Comparison of ENCODE assay signal across 1 cellular context in genomic region chr2:39778775-39779751, GRCh38.
A peak's percentile ranks its signal among the peaks of the same experiment; 100 is the strongest.
TF ChIP-seq lines count a peak whose summit lies in the region.

Gene THUMPD2, minus strand, starts transcription at chr2:39779258. Its CDS starts 19 bp downstream, at chr2:39779239.

TF ChIP-seq in K562, 482 proteins besides CTCF, POLR2A, EP300 and RAD21 (continued from another document and continues in another):
- no peak for TF ChIP-seq FOXA1 (IDR thresholded peaks at IDR 0.05; ENCODE audit: borderline replicate concordance)
- TF ChIP-seq ZBTB43 (CRISPR knock-in tag; IDR thresholded peaks at IDR 0.05), result no peak
- no peak for TF ChIP-seq ZNF668 (CRISPR knock-in tag; IDR thresholded peaks at IDR 0.05)
- TF ChIP-seq NUFIP1 (IDR thresholded peaks at IDR 0.05; ENCODE audit: partially characterized antibody), result no peak
- no peak for TF ChIP-seq GATAD2B (IDR thresholded peaks at IDR 0.05; ENCODE audit: borderline replicate concordance)
- no peak for TF ChIP-seq ZNF740 (CRISPR knock-in tag; IDR thresholded peaks at IDR 0.05)
- TF ChIP-seq ZNF740 (tag; IDR thresholded peaks at IDR 0.05), result no peak
- TF ChIP-seq ZNF551 (CRISPR knock-in tag; IDR thresholded peaks at IDR 0.05), result no peak
- TF ChIP-seq ETS2 (tag; IDR thresholded peaks at IDR 0.05; ENCODE audit: borderline replicate concordance, poor library complexity, severe bottlenecking), result no peak
- no peak for TF ChIP-seq ZFP30 (CRISPR knock-in tag; IDR thresholded peaks at IDR 0.05; ENCODE audit: borderline replicate concordance)
- no peak for TF ChIP-seq HDAC6 (IDR thresholded peaks at IDR 0.05; ENCODE audit: low read depth, low read length)
- TF ChIP-seq HNRNPL (IDR thresholded peaks at IDR 0.05; ENCODE audit: low read depth, low read length), result peak; percentile 51; the same call in 1 of the 2 replicates
- no peak for TF ChIP-seq ZNF407 (IDR thresholded peaks at IDR 0.05; ENCODE audit: low read depth)
- no peak for TF ChIP-seq HDAC3 (IDR thresholded peaks at IDR 0.05; ENCODE audit: borderline replicate concordance, partially characterized antibody)
- no peak for TF ChIP-seq HCFC1 (IDR thresholded peaks at IDR 0.05; ENCODE audit: low read depth, low read length)
- 0 out of 2 replicates have a peak, but pooled peaks have one; percentile 40 for TF ChIP-seq ZNF175 (CRISPR knock-in tag; IDR thresholded peaks at IDR 0.05; ENCODE audit: low read depth)
- no peak; the same call in 1 of the 2 replicates for TF ChIP-seq CREB3L1 (IDR thresholded peaks at IDR 0.05; ENCODE audit: borderline replicate concordance, low read depth)
- no peak for TF ChIP-seq ZC3H4 (CRISPR knock-in tag; IDR thresholded peaks at IDR 0.05; ENCODE audit: borderline replicate concordance)
- TF ChIP-seq ZNF780A (CRISPR knock-in tag; IDR thresholded peaks at IDR 0.05), result no peak
- no peak for TF ChIP-seq PTRF (tag; IDR thresholded peaks at IDR 0.05)
- TF ChIP-seq ZNF57 (CRISPR knock-in tag; IDR thresholded peaks at IDR 0.05), result no peak
- TF ChIP-seq WHSC1 (IDR thresholded peaks at IDR 0.05; ENCODE audit: low read length), result no peak
- no peak for TF ChIP-seq ILF3 (IDR thresholded peaks at IDR 0.05; ENCODE audit: borderline replicate concordance)
- TF ChIP-seq BRF1 (IDR thresholded peaks at IDR 0.05; ENCODE audit: borderline replicate concordance, extremely low read depth, insufficient read length), result no peak
- TF ChIP-seq POU5F1 (IDR thresholded peaks at IDR 0.05; ENCODE audit: borderline replicate concordance, low read depth, low read length, partially characterized antibody), result no peak
- TF ChIP-seq U2AF1 (optimal IDR thresholded peaks at IDR 0.05; ENCODE audit: low read depth, low read length), result peak; percentile 85
- peak; percentile 69 for TF ChIP-seq FOXJ2 (tag; IDR thresholded peaks at IDR 0.05)
- TF ChIP-seq ZNF174 (CRISPR knock-in tag; IDR thresholded peaks at IDR 0.05), result no peak
- TF ChIP-seq RBM15 (IDR thresholded peaks at IDR 0.05; ENCODE audit: insufficient read depth, low read length), result no peak
- TF ChIP-seq ZBTB7A (IDR thresholded peaks at IDR 0.05; ENCODE audit: borderline replicate concordance, control insufficient read depth, low read depth, low read length), result peak; percentile 76
- TF ChIP-seq SIRT6 (IDR thresholded peaks at IDR 0.05; ENCODE audit: low read depth, low read length), result no peak
- peak; percentile 96 for TF ChIP-seq MAX (CRISPR knock-in tag; IDR thresholded peaks at IDR 0.05)
- TF ChIP-seq TCF7L2 (IDR thresholded peaks at IDR 0.05; ENCODE audit: low read depth, low read length), result no peak
- peak; percentile 83 for TF ChIP-seq BHLHE40 (IDR thresholded peaks at IDR 0.05; ENCODE audit: low read length)
- TF ChIP-seq ZNF347 (CRISPR knock-in tag; IDR thresholded peaks at IDR 0.05; ENCODE audit: low read depth), result no peak
- no peak for TF ChIP-seq TFAM (CRISPR knock-in tag; conservative IDR thresholded peaks at IDR 0.05)
- TF ChIP-seq IRF9 (tag; IDR thresholded peaks at IDR 0.05), result no peak
- no peak for TF ChIP-seq ZBTB33 (CRISPR knock-in tag; IDR thresholded peaks at IDR 0.05)
- TF ChIP-seq CLOCK (CRISPR knock-in tag; IDR thresholded peaks at IDR 0.05; ENCODE audit: borderline replicate concordance), result 0 out of 2 replicates have a peak, but pooled peaks have one; percentile 24
- no peak for TF ChIP-seq COPS2 (conservative IDR thresholded peaks at IDR 0.05)
- TF ChIP-seq ZBTB8A (IDR thresholded peaks at IDR 0.05; ENCODE audit: partially characterized antibody), result no peak
- TF ChIP-seq ZBTB9 (CRISPR knock-in tag; IDR thresholded peaks at IDR 0.05), result peak; percentile 84
- TF ChIP-seq XRCC4 (IDR thresholded peaks at IDR 0.05; ENCODE audit: extremely low read depth, insufficient read depth, insufficient read length), result no peak
- no peak for TF ChIP-seq NCOA2 (IDR thresholded peaks at IDR 0.05; ENCODE audit: partially characterized antibody in 2 of 2)
- no peak for TF ChIP-seq CC2D1A (IDR thresholded peaks at IDR 0.05)
